In the genomic region with DNA sequence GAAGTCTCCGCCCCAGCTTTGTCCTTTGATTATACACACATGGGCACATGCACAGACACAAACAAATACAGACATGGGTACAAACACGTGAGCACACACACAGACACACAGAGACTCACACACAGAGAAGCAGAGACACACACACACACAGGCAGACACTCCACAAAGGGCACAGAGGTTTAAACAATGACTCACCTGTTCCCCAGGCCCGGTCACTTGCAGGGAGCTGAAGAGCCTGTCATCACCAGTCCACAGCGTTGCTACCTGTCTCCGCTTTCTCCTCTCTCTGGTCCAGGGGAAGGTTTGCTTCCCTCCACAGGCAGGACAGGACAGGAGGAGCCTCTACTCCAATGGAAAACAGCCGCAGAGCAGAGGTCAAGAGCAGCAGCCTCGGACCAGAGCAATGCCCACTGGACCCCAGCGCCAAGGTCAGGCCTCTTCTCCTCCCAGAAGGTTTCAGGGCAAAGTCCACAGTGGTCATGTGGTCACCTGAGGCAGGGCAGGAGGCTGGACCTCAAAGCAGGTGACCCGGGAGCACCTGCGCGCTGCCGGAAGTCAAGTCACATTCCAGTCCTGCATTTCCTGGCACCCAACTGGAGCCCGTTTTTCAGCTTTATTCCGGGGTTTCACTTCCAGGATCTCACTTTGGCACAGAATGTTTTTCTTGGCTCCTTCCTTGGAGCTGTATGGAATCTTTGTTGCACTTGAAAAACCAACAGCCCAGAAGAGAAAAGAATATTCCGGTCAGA, we compare ENCODE assay signal across 1 cellular context.
TF ChIP-seq lines count a peak whose summit lies in the region.

RAB17 (minus strand) TSS at position 463 of the 749 bp plus-strand sequence. CDS start 4,580 bp downstream, outside the sequence.

TF ChIP-seq in GM12878, 131 proteins besides CTCF, POLR2A, EP300 and RAD21 (continued from another document):
- TF ChIP-seq, protein P1, sequence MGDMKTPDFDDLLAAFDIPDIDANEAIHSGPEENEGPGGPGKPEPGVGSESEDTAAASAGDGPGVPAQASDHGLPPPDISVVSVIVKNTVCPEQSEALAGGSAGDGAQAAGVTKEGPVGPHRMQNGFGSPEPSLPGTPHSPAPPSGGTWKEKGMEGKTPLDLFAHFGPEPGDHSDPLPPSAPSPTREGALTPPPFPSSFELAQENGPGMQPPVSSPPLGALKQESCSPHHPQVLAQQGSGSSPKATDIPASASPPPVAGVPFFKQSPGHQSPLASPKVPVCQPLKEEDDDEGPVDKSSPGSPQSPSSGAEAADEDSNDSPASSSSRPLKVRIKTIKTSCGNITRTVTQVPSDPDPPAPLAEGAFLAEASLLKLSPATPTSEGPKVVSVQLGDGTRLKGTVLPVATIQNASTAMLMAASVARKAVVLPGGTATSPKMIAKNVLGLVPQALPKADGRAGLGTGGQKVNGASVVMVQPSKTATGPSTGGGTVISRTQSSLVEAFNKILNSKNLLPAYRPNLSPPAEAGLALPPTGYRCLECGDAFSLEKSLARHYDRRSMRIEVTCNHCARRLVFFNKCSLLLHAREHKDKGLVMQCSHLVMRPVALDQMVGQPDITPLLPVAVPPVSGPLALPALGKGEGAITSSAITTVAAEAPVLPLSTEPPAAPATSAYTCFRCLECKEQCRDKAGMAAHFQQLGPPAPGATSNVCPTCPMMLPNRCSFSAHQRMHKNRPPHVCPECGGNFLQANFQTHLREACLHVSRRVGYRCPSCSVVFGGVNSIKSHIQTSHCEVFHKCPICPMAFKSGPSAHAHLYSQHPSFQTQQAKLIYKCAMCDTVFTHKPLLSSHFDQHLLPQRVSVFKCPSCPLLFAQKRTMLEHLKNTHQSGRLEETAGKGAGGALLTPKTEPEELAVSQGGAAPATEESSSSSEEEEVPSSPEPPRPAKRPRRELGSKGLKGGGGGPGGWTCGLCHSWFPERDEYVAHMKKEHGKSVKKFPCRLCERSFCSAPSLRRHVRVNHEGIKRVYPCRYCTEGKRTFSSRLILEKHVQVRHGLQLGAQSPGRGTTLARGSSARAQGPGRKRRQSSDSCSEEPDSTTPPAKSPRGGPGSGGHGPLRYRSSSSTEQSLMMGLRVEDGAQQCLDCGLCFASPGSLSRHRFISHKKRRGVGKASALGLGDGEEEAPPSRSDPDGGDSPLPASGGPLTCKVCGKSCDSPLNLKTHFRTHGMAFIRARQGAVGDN (IDR thresholded peaks at IDR 0.05) = no peak
- TF ChIP-seq EZH2 (IDR thresholded peaks at IDR 0.05; ENCODE audit: borderline replicate concordance, control insufficient read depth, low read depth, low read length) (no peak), NBN (IDR thresholded peaks at IDR 0.05) (no peak)
